11 cellular contexts compared by ENCODE assay signal in genomic region chr15:91469627-91470567, GRCh38.
DNase-seq lines count a peak whose midpoint lies in the region; ATAC-seq and TF ChIP-seq lines count a peak whose summit lies in the region.
"Had no signal": no experiment of that assay in that cellular context is flagged by ENCODE, and none has a peak within 500 bp of the region (broad histone marks: within the 10 kb centered on the region; RNA-seq: fewer than 3 reads in every experiment).

No MANE protein-coding gene starts in this region.

- H3K18ac ChIP-seq in mesendoderm (ENCODE audit: low read length): no peak overlapping the region

- H2BK120ac ChIP-seq in mesendoderm (ENCODE audit: low read depth, low read length): no peak overlapping the region

- H4K5ac ChIP-seq in mesendoderm (ENCODE audit: low read length): no peak overlapping the region

- no peak overlapping the region for H3K27ac Mint-ChIP-seq in HFFc6

- H3K9ac ChIP-seq in mesendoderm (ENCODE audit: low read length): no peak overlapping the region

- TF ChIP-seq CTCF in HFFc6 (IDR thresholded peaks at IDR 0.05): no peak

- no peak overlapping the region for H3K4me3 Mint-ChIP-seq in HFFc6

- WGBS in mesendoderm (ENCODE audit: extremely low coverage, insufficient coverage, low lambda C conversion rate): no CpG with 5 or more reads among the region's 17 CpGs

- no peaks in the 10 kb centered on the region for H3K36me3 ChIP-seq in mesendoderm (ENCODE audit: control insufficient read depth, insufficient read depth, low read length)
- H3K36me3 ChIP-seq: breast epithelium, gastrocnemius medialis had no signal

- no peak for TF ChIP-seq POLR2A in erythroblast (IDR thresholded peaks at IDR 0.05; ENCODE audit: low read length)

- H3K27ac ChIP-seq in mesendoderm (ENCODE audit: low read depth, low read length): no peak overlapping the region
- H3K27ac ChIP-seq: breast epithelium, gastrocnemius medialis had no signal

- no peak for ATAC-seq in HG03354 (IDR thresholded peaks at IDR 0.05; ENCODE audit: poor library complexity, severe bottlenecking, unreplicated experiment)
- ATAC-seq: gastrocnemius medialis had no signal

- H3K4me3 ChIP-seq in mesendoderm (ENCODE audit: low read length): no peak overlapping the region
- H3K4me3 ChIP-seq: breast epithelium, gastrocnemius medialis had no signal

- no peaks in the 10 kb centered on the region for H3K9me3 Mint-ChIP-seq in HFFc6

- H4K8ac ChIP-seq in mesendoderm (ENCODE audit: low read depth, low read length): no peak overlapping the region

- H3K27me3 ChIP-seq in mesendoderm (ENCODE audit: insufficient read depth, low read length, poor library complexity): no peaks in the 10 kb centered on the region
- H3K27me3 ChIP-seq: breast epithelium, gastrocnemius medialis had no signal

- H3K4me1 Mint-ChIP-seq in HFFc6 (ENCODE audit: low read depth): peaks cover 11% of the 10 kb centered on the region; the same call in 1 of the 2 replicates

- H3K4me1 ChIP-seq in mesendoderm (ENCODE audit: control insufficient read depth, low read depth, low read length): peaks cover 15% of the 10 kb centered on the region
- H3K4me1 ChIP-seq: breast epithelium, gastrocnemius medialis had no signal

- DNase-seq in SW480 (ENCODE audit: low spot score): peak; percentile 20
- peak; percentile 23 for DNase-seq in activated CD8-positive, alpha-beta memory T cell treated with anti-CD3 and anti-CD28 coated beads, Interleukin-2, amount 50 U/mL, for 1 hour (ENCODE audit: extremely low read depth)
- DNase-seq in erythroblast (lab: John Stamatoyannopoulos, UW): peak; percentile 66 to 78
- peak; percentile 50 to 72 for DNase-seq in stimulated activated CD8-positive, alpha-beta memory T cell treated with anti-CD3 and anti-CD28 coated beads, Interleukin-15, amount 100 ng/mL, for 48 hours (ENCODE audit: low read depth in 2 of 2)
- DNase-seq in OCI-M2 (lab: John Stamatoyannopoulos, UW; ENCODE audit: unreplicated experiment): no peak
- DNase-seq in mesendoderm: no peak
- DNase-seq in HFFc6: no peak
- DNase-seq: EL, gastrocnemius medialis had no signal

- no peaks in the 10 kb centered on the region for H3K79me1 ChIP-seq in mesendoderm (ENCODE audit: low read length)

- H2AK5ac ChIP-seq in mesendoderm (ENCODE audit: low read length): no peak overlapping the region

- no peak overlapping the region for H3K56ac ChIP-seq in mesendoderm (ENCODE audit: low read length)

- H3K36me3 Mint-ChIP-seq in HFFc6 (ENCODE audit: low read depth): no peaks in the 10 kb centered on the region

- H3K4ac ChIP-seq in mesendoderm (ENCODE audit: low read depth, low read length): no peak overlapping the region

- H3K23ac ChIP-seq in mesendoderm (ENCODE audit: low read length): no peak overlapping the region

- H2BK15ac ChIP-seq in mesendoderm (replicated peaks; ENCODE audit: low read depth): no peak overlapping the region

- peaks cover 9% of the 10 kb centered on the region for H3K27me3 Mint-ChIP-seq in HFFc6 (ENCODE audit: insufficient read depth)

- no peaks in the 10 kb centered on the region for H3K79me2 ChIP-seq in mesendoderm (ENCODE audit: control insufficient read depth, insufficient read depth, low read length)

- H3K4me2 ChIP-seq in mesendoderm (ENCODE audit: low read length): no peak overlapping the region

- H2BK5ac ChIP-seq in mesendoderm (ENCODE audit: low read length): no peak overlapping the region

Comparison
In these comparisons a context has a peak if more than half of its experiments do, and no peak if none do; other contexts are left out.
1. DNase-seq: peak in SW480 (single experiment), activated CD8-positive, alpha-beta memory T cell treated with anti-CD3 and anti-CD28 coated beads, Interleukin-2, amount 50 U/mL, for 1 hour (single experiment), erythroblast (2 of 2) and stimulated activated CD8-positive, alpha-beta memory T cell treated with anti-CD3 and anti-CD28 coated beads, Interleukin-15, amount 100 ng/mL, for 48 hours (2 of 2); none in OCI-M2 (single experiment), mesendoderm (single experiment) and HFFc6 (single experiment).